8 cellular contexts compared by ENCODE assay signal in the genomic region with DNA sequence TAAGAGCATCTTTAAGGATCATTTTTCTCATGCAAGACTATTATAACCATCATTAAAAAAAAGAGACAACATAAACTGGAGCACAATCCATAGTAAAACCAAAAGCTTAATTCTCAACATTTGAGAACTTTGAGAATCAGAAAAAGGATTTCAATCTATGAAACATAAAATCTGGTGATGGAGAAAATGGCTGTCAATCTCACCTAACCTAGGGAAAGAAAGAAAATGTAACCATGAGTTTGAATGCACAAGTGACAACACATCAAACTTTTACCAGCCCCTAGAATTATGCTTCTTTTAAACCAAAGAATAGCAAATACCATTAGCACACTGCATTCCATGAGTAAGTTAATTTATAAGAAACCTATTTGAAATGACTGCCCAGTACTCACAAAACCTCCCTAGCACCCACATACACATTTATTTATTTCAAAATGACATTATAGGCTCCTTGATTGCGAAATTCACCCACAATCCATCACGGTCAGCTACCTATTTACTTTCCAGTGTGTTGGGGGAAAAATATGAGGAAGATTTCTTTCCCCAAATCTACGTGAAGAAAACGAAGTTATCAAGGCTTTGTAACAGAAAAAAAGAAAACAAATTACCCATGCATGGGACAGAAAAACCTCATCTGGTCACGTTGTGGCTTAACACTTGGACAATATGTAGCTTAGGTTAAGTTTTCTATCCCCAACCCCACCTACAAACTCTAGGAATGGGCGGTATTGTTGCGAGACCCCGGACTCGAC. TPM values are rescaled to one million over a fixed set of nuclear protein-coding genes. Genes with fewer than 3 reads are reported as not detected.
DNase-seq lines count a peak whose midpoint lies in the region; ATAC-seq and TF ChIP-seq lines count a peak whose summit lies in the region.

No MANE protein-coding gene starts in this region.

- TF ChIP-seq CTCF in CD8-positive, alpha-beta T cell (IDR thresholded peaks at IDR 0.05), result no peak
- no peak for TF ChIP-seq CTCF in astrocyte of the cerebellum (IDR thresholded peaks at IDR 0.05; ENCODE audit: low read depth, low read length, missing control alignments)
- TF ChIP-seq CTCF in right lobe of liver (IDR thresholded peaks at IDR 0.05), result no peak
- TF ChIP-seq CTCF in type B pancreatic cell (conservative IDR thresholded peaks at IDR 0.05), result no peak

- intact Hi-C loops in CD8-positive, alpha-beta T cell (cut with DNase I, micrococcal nuclease), result loop anchor here in 1 of 2 experiments (2.0 to 5.0 kb wide), 2 partner anchors 24 to 1458 kb away; no protein-coding TSS in a partner anchor
- intact Hi-C loops in right lobe of liver (cut with DNase I), result no loop called here

- no peaks in the 10 kb centered on the region for H3K36me3 ChIP-seq in CD8-positive, alpha-beta T cell (ENCODE audit: insufficient read depth, low read length)
- H3K36me3 ChIP-seq in right lobe of liver, result no peaks in the 10 kb centered on the region

- no peak for ATAC-seq in CD8-positive, alpha-beta T cell
- ATAC-seq in right lobe of liver (peak in 2 of 4 donors; percentile 12 to 23), GM18520 (IDR thresholded peaks at IDR 0.05; ENCODE audit: unreplicated experiment) (no peak), GM18861 (IDR thresholded peaks at IDR 0.05; ENCODE audit: unreplicated experiment) (no peak)

- peak overlapping the region; percentile 93 for H3K4me3 ChIP-seq in CD8-positive, alpha-beta T cell (ENCODE audit: low read depth, low read length)
- H3K4me3 ChIP-seq in Jurkat, Clone E6-1 (ENCODE audit: low read length), result peak overlapping the region; percentile 86
- peak overlapping the region; percentile 90 for H3K4me3 ChIP-seq in astrocyte of the cerebellum (ENCODE audit: low read depth, low read length)
- peak overlapping the region; percentile 64 to 92 (median 75) for H3K4me3 ChIP-seq in right lobe of liver

- peak overlapping the region; percentile 99 for H3K27ac Mint-ChIP-seq in CD8-positive, alpha-beta T cell
- peak overlapping the region; percentile 90 for H3K27ac Mint-ChIP-seq in type B pancreatic cell

- H3K36me3 Mint-ChIP-seq in CD8-positive, alpha-beta T cell, result peaks cover 17% of the 10 kb centered on the region
- no peaks in the 10 kb centered on the region for H3K36me3 Mint-ChIP-seq in type B pancreatic cell

- H3K9me3 Mint-ChIP-seq in CD8-positive, alpha-beta T cell, result no peaks in the 10 kb centered on the region
- H3K9me3 Mint-ChIP-seq in type B pancreatic cell, result no peaks in the 10 kb centered on the region

- H3K4me1 Mint-ChIP-seq in CD8-positive, alpha-beta T cell (ENCODE audit: low read depth), result peaks cover 57% of the 10 kb centered on the region
- peaks cover 12% of the 10 kb centered on the region for H3K4me1 Mint-ChIP-seq in type B pancreatic cell (ENCODE audit: unreplicated experiment)

- H3K27me3 ChIP-seq in CD8-positive, alpha-beta T cell (ENCODE audit: insufficient read depth, low read length), result no peaks in the 10 kb centered on the region
- no peaks in the 10 kb centered on the region for H3K27me3 ChIP-seq in right lobe of liver

- no peaks in the 10 kb centered on the region for H3K27me3 Mint-ChIP-seq in CD8-positive, alpha-beta T cell (ENCODE audit: low read depth)
- no peaks in the 10 kb centered on the region for H3K27me3 Mint-ChIP-seq in type B pancreatic cell

- H3K9me3 ChIP-seq in CD8-positive, alpha-beta T cell (ENCODE audit: low read length), result no peaks in the 10 kb centered on the region
- no peaks in the 10 kb centered on the region for H3K9me3 ChIP-seq in right lobe of liver

- peak overlapping the region; percentile 99 for H3K4me3 Mint-ChIP-seq in CD8-positive, alpha-beta T cell
- H3K4me3 Mint-ChIP-seq in type B pancreatic cell, result peak overlapping the region; percentile 99

- peaks cover 28% of the 10 kb centered on the region for H3K4me1 ChIP-seq in CD8-positive, alpha-beta T cell (ENCODE audit: insufficient read depth, low read length)
- peaks cover 0 to 29% (median 0%) of the 10 kb centered on the region in 4 donors for H3K4me1 ChIP-seq in right lobe of liver

- CTCF ChIA-PET in CD8-positive, alpha-beta T cell (lab: Charles Lee), result interaction anchor here (0.9 to 1.7 kb wide), 2 partner anchors 8 to 20 kb away, joined by 3 read pairs; no protein-coding TSS in a partner anchor

- 2% methylated on average over 8 of the region's 9 CpGs for WGBS in right lobe of liver (ENCODE audit: insufficient coverage, low coverage, low lambda C conversion rate, missing lambda C conversion rate)

- no peak for TF ChIP-seq POLR2A in right lobe of liver (IDR thresholded peaks at IDR 0.05)

- no peak for DNase-seq in CD8-positive, alpha-beta T cell
- no peak for DNase-seq in Jurkat, Clone E6-1 (ENCODE audit: low read depth, low spot score)
- DNase-seq in astrocyte of the cerebellum (ENCODE audit: low read depth) (no peak), right lobe of liver (no peak), type B pancreatic cell (ENCODE audit: extremely low spot score, unreplicated experiment) (no peak), NCI-H510A (lab: John Stamatoyannopoulos, UW) (no peak)

- peak overlapping the region; percentile 94 for H3K27ac ChIP-seq in CD8-positive, alpha-beta T cell (ENCODE audit: low read depth, low read length)
- peak overlapping the region; percentile 91 to 94 (median 92) for H3K27ac ChIP-seq in right lobe of liver

- POLR2A ChIA-PET in CD8-positive, alpha-beta T cell (lab: Charles Lee), result interaction anchor here (0.9 to 1.1 kb wide), 3 partner anchors 11 to 1360 kb away, joined by 3 read pairs; no protein-coding TSS in a partner anchor

- in situ Hi-C loops in astrocyte of the cerebellum (cut with HindIII; ENCODE audit: low sequenced_read_pairs), result no loop called here

RNA-seq across cellular contexts. Expression of a gene that starts 0.8 kb away (rescaled TPM):
- total RNA-seq in CD8-positive, alpha-beta T cell, result 10 to 100 TPM; 30.0 to 30.5 TPM
- 18.4 TPM for polyA plus RNA-seq in Jurkat, Clone E6-1 (2012; ENCODE audit: insufficient read depth, insufficient read length)
- total RNA-seq in right lobe of liver, result 10 to 100 TPM; 17.0 to 28.2 (median 24.9) TPM
- total RNA-seq in type B pancreatic cell (ENCODE audit: low replicate concordance), result 46.0 and 51.2 TPM in 2 replicates
